8 cellular contexts compared by ENCODE assay signal in genomic region chr19:33819875-33820781, GRCh38. TPM values are rescaled to one million over a fixed set of nuclear protein-coding genes. Genes with fewer than 3 reads are reported as not detected.
A peak's percentile ranks its signal among the peaks of the same experiment; 100 is the strongest.
DNase-seq lines count a peak whose midpoint lies in the region; ATAC-seq and TF ChIP-seq lines count a peak whose summit lies in the region.

No MANE protein-coding gene starts in this region.

- peak overlapping the region; percentile 41 for H3K4me3 ChIP-seq in HL-60 (replicated peaks; ENCODE audit: insufficient read depth, low read length)
- H3K4me3 ChIP-seq in body of pancreas = no peak overlapping the region
- H3K4me3 ChIP-seq in spleen = peak overlapping the region; percentile 20 to 70 (median 48)

- DNase-seq in CD1c-positive myeloid dendritic cell (ENCODE audit: extremely low spot score) (peak; percentile 85), HL-60 (ENCODE audit: low read depth in 1 of 2, low spot score in 1 of 2) (peak; percentile 92 to 98), T-helper 2 cell (peak in 4 of 5 experiments; percentile 21 to 60 (median 42)), body of pancreas (peak; percentile 67 to 79 (median 76)), iPS-NIHi7 (ENCODE audit: extremely low spot score) (peak; percentile 84), spleen (peak; percentile 95), NCI-H345 (lab: John Stamatoyannopoulos, UW) (no peak)

- H3K4me1 ChIP-seq in body of pancreas = peaks cover 14% of the 10 kb centered on the region
- H3K4me1 ChIP-seq in spleen = peaks cover 17 to 52% (median 31%) of the 10 kb centered on the region in 6 donors

- 15 to 28% methylated on average over 13 to 61 of the region's 61 CpGs for WGBS in body of pancreas, 2 donors
- 1 to 2% (median 1%) methylated on average over 43 to 61 of the region's 61 CpGs for WGBS in spleen, 5 donors

- intact Hi-C loops in body of pancreas (cut with DNase I) (no loop called here), spleen (cut with DNase I; ENCODE audit: low total_unique reads) (no loop called here)

- no peak for TF ChIP-seq CTCF in HL-60 (IDR thresholded peaks at IDR 0.05; ENCODE audit: insufficient read depth, low read length)
- TF ChIP-seq CTCF in body of pancreas (IDR thresholded peaks at IDR 0.05) = peak in 2 of 7 experiments; percentile 2 to 4
- no peak for TF ChIP-seq CTCF in spleen (IDR thresholded peaks at IDR 0.05 in 8 of 11, conservative IDR thresholded peaks at IDR 0.05 in 3 of 11)

- peak; percentile 79 for ATAC-seq in body of pancreas
- no peak for ATAC-seq in HG03439 (IDR thresholded peaks at IDR 0.05; ENCODE audit: unreplicated experiment)

- no peaks in the 10 kb centered on the region for H3K27me3 ChIP-seq in HL-60 (ENCODE audit: insufficient read depth, poor library complexity, severe bottlenecking)
- no peaks in the 10 kb centered on the region for H3K27me3 ChIP-seq in body of pancreas
- H3K27me3 ChIP-seq in spleen (replicated peaks in 1 of 7) = peaks cover 0 to 19% (median 0%) of the 10 kb centered on the region in 7 donors

- H3K27ac ChIP-seq in HL-60 (replicated peaks) (peak overlapping the region; percentile 93), body of pancreas (peak overlapping the region in 3 of 4 donors; percentile 1 to 53 (median 51)), spleen (peak overlapping the region; percentile 59 to 89 (median 86))

- H3K36me3 ChIP-seq in body of pancreas (replicated peaks in 1 of 2; ENCODE audit: insufficient read depth in 1 of 2, low read depth in 2 of 2) (no peaks in the 10 kb centered on the region), spleen (no peaks in the 10 kb centered on the region)

- H3K9me3 ChIP-seq in body of pancreas = no peaks in the 10 kb centered on the region
- H3K9me3 ChIP-seq in spleen = no peaks in the 10 kb centered on the region

- peak in 1 of 3 donors; percentile 23 for TF ChIP-seq POLR2A in body of pancreas (IDR thresholded peaks at IDR 0.05)
- TF ChIP-seq POLR2A in spleen (IDR thresholded peaks at IDR 0.05) = no peak

RNA-seq across cellular contexts. Expression of gene KCTD15, which starts 23.5 kb away (rescaled TPM):
- total RNA-seq in body of pancreas (10 to 100 TPM; 31.6 to 52.1 TPM), spleen (10 to 100 TPM in 6 of 7 donors, 1 to 10 TPM in 1; 9.7 to 31.8 (median 23.9) TPM)
- 10 to 100 TPM in 1 of 3 donors, 1 to 10 TPM in 2; 7.6 to 18.8 (median 8.5) TPM for polyA plus RNA-seq in spleen

Comparison
In these comparisons a context has a peak if more than half of its experiments do, and no peak if none do; other contexts are left out.
1. H3K4me3 ChIP-seq: peak in HL-60 (single experiment) and spleen (8 of 8); none in body of pancreas (0 of 2).
2. Peak in every context shown above with its lines, with median percentiles within 50 percentile points of each other: H3K27ac ChIP-seq.